ENCODE assay signal across 11 cellular contexts in the genomic region with DNA sequence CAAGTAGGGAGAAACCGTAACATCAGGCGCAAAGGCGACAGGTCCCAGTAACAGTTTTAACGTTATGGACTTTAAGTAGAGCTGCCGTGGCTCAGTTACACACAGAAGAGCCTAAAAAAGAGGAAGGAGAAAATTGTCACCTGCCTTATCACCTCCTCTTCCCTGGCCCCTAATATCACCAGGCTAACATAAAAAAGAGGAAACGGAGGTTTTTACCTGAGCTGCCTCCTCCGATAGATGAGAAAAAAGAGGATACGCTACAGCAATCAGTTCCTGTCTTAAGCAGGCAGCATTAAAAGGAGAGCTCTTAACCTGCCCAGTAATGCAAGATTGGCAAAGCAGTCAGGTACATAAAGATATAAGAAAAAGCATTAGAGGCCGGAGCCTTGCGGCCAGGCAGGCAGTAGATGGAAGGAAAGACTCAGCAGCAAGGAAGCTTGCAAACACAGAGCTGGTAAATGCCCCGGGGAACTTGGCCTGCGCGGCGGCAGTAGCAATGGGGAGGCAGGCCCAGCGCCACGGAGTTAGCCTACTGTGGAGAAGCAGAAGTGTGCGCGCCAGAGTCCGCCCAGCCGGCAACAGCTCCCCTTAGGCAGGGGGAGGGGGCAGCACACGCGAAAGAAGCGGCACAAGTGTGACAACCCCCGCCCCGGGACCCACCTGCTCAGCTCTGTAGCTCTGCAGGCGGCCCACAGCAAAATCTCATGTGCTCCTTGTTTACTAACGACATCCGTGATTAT.
DNase-seq lines count a peak whose midpoint lies in the region; ATAC-seq and TF ChIP-seq lines count a peak whose summit lies in the region.
"Had no signal": no experiment of that assay in that cellular context is flagged by ENCODE, and none has a peak within 500 bp of the region (broad histone marks: within the 10 kb centered on the region; RNA-seq: fewer than 3 reads in every experiment).

No MANE protein-coding gene starts in this region.

- H3K36me3 ChIP-seq in brain microvascular endothelial cell (replicated peaks) (no peaks in the 10 kb centered on the region), testis (ENCODE audit: low read depth, missing control alignments) (no peaks in the 10 kb centered on the region)

- peak overlapping the region; percentile 17 for H3K4me3 ChIP-seq in brain microvascular endothelial cell (ENCODE audit: low read depth, low read length)
- H3K4me3 ChIP-seq in testis = peak overlapping the region; percentile 37 to 39

- TF ChIP-seq CTCF in brain microvascular endothelial cell (IDR thresholded peaks at IDR 0.05; ENCODE audit: low read depth, low read length, missing control alignments) = no peak
- TF ChIP-seq CTCF in testis (IDR thresholded peaks at IDR 0.05) = no peak

- peaks cover 2% of the 10 kb centered on the region for H3K4me1 ChIP-seq in testis

- 21 to 29% methylated on average over 28 of the region's 28 CpGs for WGBS in testis, 2 donors

- in situ Hi-C loops in brain microvascular endothelial cell (cut with HindIII; ENCODE audit: low pct_ligation_motif_present, low sequenced_read_pairs) = no loop called here

- H3K9me3 Mint-ChIP-seq in activated T-cell treated with anti-CD3 and anti-CD28 coated beads, Interleukin-2, amount 50 U/mL, for 4 hours = peaks cover 3% of the 10 kb centered on the region

- H3K36me3 Mint-ChIP-seq in activated T-cell treated with anti-CD3 and anti-CD28 coated beads, Interleukin-2, amount 50 U/mL, for 4 hours (ENCODE audit: insufficient read depth) = no peaks in the 10 kb centered on the region

- no peaks in the 10 kb centered on the region for H3K9me3 ChIP-seq in testis

- H3K27ac ChIP-seq in brain microvascular endothelial cell = no peak overlapping the region
- no peak overlapping the region for H3K27ac ChIP-seq in testis
- no peak overlapping the region for H3K27ac ChIP-seq in caudate nucleus (ENCODE audit: low read depth, low read length)

- H3K4me3 Mint-ChIP-seq in activated T-cell treated with anti-CD3 and anti-CD28 coated beads, Interleukin-2, amount 50 U/mL, for 4 hours = no peak overlapping the region
- H3K4me3 Mint-ChIP-seq: central memory CD8-positive, alpha-beta T cell had no signal

- H3K4me1 Mint-ChIP-seq in activated T-cell treated with anti-CD3 and anti-CD28 coated beads, Interleukin-2, amount 50 U/mL, for 4 hours (ENCODE audit: low read depth) = peaks cover 1% of the 10 kb centered on the region

- intact Hi-C loops in testis (cut with DNase I; ENCODE audit: low total_unique reads) = no loop called here
- intact Hi-C loops in posterior vena cava (cut with DNase I) = no loop called here

- ATAC-seq in activated T-cell treated with anti-CD3 and anti-CD28 coated beads, Interleukin-2, amount 50 U/mL, for 4 hours = peak; percentile 57 to 62

- peaks cover 10% of the 10 kb centered on the region for H3K27me3 Mint-ChIP-seq in activated T-cell treated with anti-CD3 and anti-CD28 coated beads, Interleukin-2, amount 50 U/mL, for 4 hours (ENCODE audit: low read depth)
- H3K27me3 Mint-ChIP-seq: central memory CD8-positive, alpha-beta T cell had no signal

- no peak for DNase-seq in activated T-cell treated with anti-CD3 and anti-CD28 coated beads, Interleukin-2, amount 50 U/mL, for 4 hours
- no peak for DNase-seq in activated T-cell treated with anti-CD3 and anti-CD28 coated beads, Interleukin-2, amount 50 U/mL, for 1 hour
- DNase-seq in brain microvascular endothelial cell = no peak
- peak; percentile 82 for DNase-seq in left kidney (ENCODE audit: low read depth, low spot score)
- peak; percentile 36 for DNase-seq in testis
- no peak for DNase-seq in NCI-H2171 treated with DMSO at 0.1 percent for 48 hours (lab: John Stamatoyannopoulos, UW)
- no peak for DNase-seq in caudate nucleus (lab: John Stamatoyannopoulos, UW)
- DNase-seq in posterior vena cava (ENCODE audit: low spot score) = no peak
- DNase-seq: NCI-H1417 treated with DMSO at 0.1 percent for 48 hours, SHP77 treated with DMSO at 0.1 percent for 48 hours had no signal

- no peaks in the 10 kb centered on the region for H3K27me3 ChIP-seq in brain microvascular endothelial cell (replicated peaks)
- H3K27me3 ChIP-seq in testis = no peaks in the 10 kb centered on the region

- no peak for TF ChIP-seq POLR2A in testis (IDR thresholded peaks at IDR 0.05)

Comparison
In these comparisons a context has a peak if more than half of its experiments do, and no peak if none do; other contexts are left out.
1. DNase-seq: peak in left kidney (single experiment) and testis (single experiment); none in activated T-cell treated with anti-CD3 and anti-CD28 coated beads, Interleukin-2, amount 50 U/mL, for 4 hours (single experiment), activated T-cell treated with anti-CD3 and anti-CD28 coated beads, Interleukin-2, amount 50 U/mL, for 1 hour (single experiment), brain microvascular endothelial cell (single experiment), NCI-H2171 treated with DMSO at 0.1 percent for 48 hours (single experiment), caudate nucleus (0 of 61) and posterior vena cava (single experiment).